25 cellular contexts compared by ENCODE assay signal in the genomic region with DNA sequence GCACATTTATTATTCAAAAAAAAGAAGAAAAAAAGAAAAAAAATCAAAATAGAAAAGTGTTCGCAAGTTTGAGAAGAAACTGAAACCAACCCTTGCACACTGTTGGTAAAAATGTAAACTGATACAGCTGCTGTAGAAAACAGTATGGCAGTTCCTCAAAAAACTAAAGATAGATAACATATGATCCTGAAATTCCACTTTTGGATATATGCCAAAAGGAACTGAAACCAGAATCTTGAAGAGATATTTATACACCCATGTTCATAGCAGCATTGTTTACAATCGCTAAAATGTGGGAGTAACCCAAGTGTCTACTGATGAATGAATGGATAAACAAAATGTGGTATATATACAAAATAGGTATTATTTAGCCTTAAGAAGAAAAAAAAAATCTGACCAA.
A peak's percentile ranks its signal among the peaks of the same experiment; 100 is the strongest.
DNase-seq lines count a peak whose midpoint lies in the region; ATAC-seq and FAIRE-seq lines count a peak whose summit lies in the region.
"Had no signal": no experiment of that assay in that cellular context is flagged by ENCODE, and none has a peak within 500 bp of the region (broad histone marks: within the 10 kb centered on the region; RNA-seq: fewer than 3 reads in every experiment).

No MANE protein-coding gene starts in this region.

- H3K36me3 ChIP-seq in small intestine (ENCODE audit: control insufficient read depth in 2 of 2, insufficient read depth in 2 of 2, low read length in 2 of 2), result peaks cover 0 to 6% of the 10 kb centered on the region in 2 donors
- H3K36me3 ChIP-seq: brain microvascular endothelial cell had no signal

- DNase-seq in NCI-H2171 treated with DMSO at 0.1 percent for 48 hours (lab: John Stamatoyannopoulos, UW) (peak; percentile 2), NCI-H2171 (lab: John Stamatoyannopoulos, UW) (no peak), OCI-M1 (lab: John Stamatoyannopoulos, UW) (peak; percentile 34), foreskin melanocyte (peak; percentile 20), small intestine (peak; percentile 8), NCI-H1436 (lab: John Stamatoyannopoulos, UW) (no peak), left colon (no peak)
- DNase-seq: activated CD4-positive, alpha-beta T cell treated with anti-CD3 and anti-CD28 coated beads for 4 hours; activated naive CD4-positive, alpha-beta T cell; activated T-cell treated with anti-CD3 and anti-CD28 coated beads, Interleukin-2, amount 50 U/mL, for 48 hours; brain microvascular endothelial cell; DMS79; GF-D8; islet precursor cell; NCI-H1048; NCI-H187; NCI-H2227 treated with DMSO at 0.1 percent for 48 hours; sigmoid colon had no signal

- H3K4me1 ChIP-seq in small intestine (ENCODE audit: control insufficient read depth in 2 of 2, insufficient read depth in 1 of 2, low read depth in 1 of 2, low read length in 1 of 2), result no peaks in the 10 kb centered on the region

- no peak overlapping the region for H3K4me3 ChIP-seq in small intestine (ENCODE audit: low read depth in 1 of 2, low read length in 2 of 2)
- H3K4me3 ChIP-seq: GM23338, lung, sigmoid colon had no signal

- intact Hi-C loops in left colon (cut with DNase I, micrococcal nuclease), result no loop called here

- no peaks in the 10 kb centered on the region for H3K27me3 ChIP-seq in small intestine (ENCODE audit: control insufficient read depth in 2 of 2, insufficient read depth in 2 of 2, low read length in 2 of 2)
- H3K27me3 ChIP-seq: brain microvascular endothelial cell, sigmoid colon had no signal

- H3K27ac ChIP-seq in small intestine (ENCODE audit: low read depth in 1 of 2, low read length in 1 of 2), result no peak overlapping the region
- H3K27ac ChIP-seq: brain microvascular endothelial cell, KMS-11, sigmoid colon had no signal

- ATAC-seq in HG03159 (IDR thresholded peaks at IDR 0.05; ENCODE audit: unreplicated experiment), result no peak
- ATAC-seq in left colon, result no peak
- ATAC-seq: esophagus mucosa, GM23338, Panc1 had no signal

- no peak for FAIRE-seq in small intestine (lab: Jason Lieb, UNC)
- FAIRE-seq: colon had no signal

- H3K9me3 ChIP-seq in small intestine (ENCODE audit: control insufficient read depth, low read depth), result no peaks in the 10 kb centered on the region

- WGBS in small intestine, 3 donors, result 74 to 96% (median 87%) methylated on average over 2 of the region's 2 CpGs

Comparison
In these comparisons a context has a peak if more than half of its experiments do, and no peak if none do; other contexts are left out.
1. DNase-seq: peak in NCI-H2171 treated with DMSO at 0.1 percent for 48 hours (single experiment), OCI-M1 (single experiment), foreskin melanocyte (single experiment) and small intestine (single experiment); none in NCI-H2171 (single experiment), NCI-H1436 (single experiment) and left colon (0 of 2).